11 cellular contexts compared by ENCODE assay signal in genomic region chr2:120765911-120766757, GRCh38. TPM values are rescaled to one million over a fixed set of nuclear protein-coding genes. Genes with fewer than 3 reads are reported as not detected.
A peak's percentile ranks its signal among the peaks of the same experiment; 100 is the strongest.
DNase-seq lines count a peak whose midpoint lies in the region; ATAC-seq, FAIRE-seq and TF ChIP-seq lines count a peak whose summit lies in the region.
"Had no signal": no experiment of that assay in that cellular context is flagged by ENCODE, and none has a peak within 500 bp of the region (broad histone marks: within the 10 kb centered on the region; RNA-seq: fewer than 3 reads in every experiment).

No MANE protein-coding gene starts in this region.

- DNase-seq in COLO829 (ENCODE audit: low spot score), result peak; percentile 66
- DNase-seq in amniotic epithelial cell (ENCODE audit: low read depth), result peak; percentile 99
- DNase-seq in heart right ventricle, result peak; percentile 85 to 89
- DNase-seq in psoas muscle, result peak; percentile 84 to 92
- DNase-seq in stimulated activated effector memory CD8-positive, alpha-beta T cell treated with anti-CD3 and anti-CD28 coated beads, Interleukin-12 subunit alpha, Interleukin-12 subunit beta, amount 100 ng/mL, for 72 hours (ENCODE audit: low spot score in 2 of 2), result no peak
- no peak for DNase-seq in RCC 7860 (ENCODE audit: low spot score)
- no peak for DNase-seq in T-helper 2 cell
- no peak for DNase-seq in NCI-H524 (lab: John Stamatoyannopoulos, UW)
- DNase-seq: activated CD4-positive, alpha-beta T cell treated with anti-CD3 and anti-CD28 coated beads for 48 hours; NCI-H82 had no signal

- no peak overlapping the region for H3K4me3 Mint-ChIP-seq in stimulated activated effector memory CD8-positive, alpha-beta T cell treated with anti-CD3 and anti-CD28 coated beads, Interleukin-12 subunit alpha, Interleukin-12 subunit beta, amount 100 ng/mL, for 72 hours

- H3K27me3 ChIP-seq in heart right ventricle (peaks cover 0 to 5% (median 2%) of the 10 kb centered on the region in 7 donors), psoas muscle (ENCODE audit: insufficient read depth in 3 of 3, low read length in 2 of 3) (no peaks in the 10 kb centered on the region)

- WGBS in heart right ventricle, 2 donors, result 45 to 59% methylated on average over 22 of the region's 22 CpGs
- 32 to 50% (median 38%) methylated on average over 22 of the region's 22 CpGs for WGBS in psoas muscle, 3 donors

- H3K27ac ChIP-seq in heart right ventricle (peak overlapping the region; percentile 37 to 89 (median 80)), psoas muscle (peak overlapping the region; percentile 48)

- H3K4me1 ChIP-seq in heart right ventricle (peaks cover 9 to 53% (median 21%) of the 10 kb centered on the region in 9 donors), psoas muscle (no peaks in the 10 kb centered on the region)

- H3K9me3 Mint-ChIP-seq in stimulated activated effector memory CD8-positive, alpha-beta T cell treated with anti-CD3 and anti-CD28 coated beads, Interleukin-12 subunit alpha, Interleukin-12 subunit beta, amount 100 ng/mL, for 72 hours, result no peaks in the 10 kb centered on the region

- no peak overlapping the region for H3K27ac Mint-ChIP-seq in stimulated activated effector memory CD8-positive, alpha-beta T cell treated with anti-CD3 and anti-CD28 coated beads, Interleukin-12 subunit alpha, Interleukin-12 subunit beta, amount 100 ng/mL, for 72 hours
- H3K27ac Mint-ChIP-seq: progenitor cell of endocrine pancreas had no signal

- ATAC-seq in heart right ventricle (peak; percentile 79 to 91 (median 86)), psoas muscle (peak; percentile 52 to 81 (median 68))
- no peak for ATAC-seq in stimulated activated effector memory CD8-positive, alpha-beta T cell treated with anti-CD3 and anti-CD28 coated beads, Interleukin-12 subunit alpha, Interleukin-12 subunit beta, amount 100 ng/mL, for 72 hours

- H3K4me1 Mint-ChIP-seq in stimulated activated effector memory CD8-positive, alpha-beta T cell treated with anti-CD3 and anti-CD28 coated beads, Interleukin-12 subunit alpha, Interleukin-12 subunit beta, amount 100 ng/mL, for 72 hours, result no peaks in the 10 kb centered on the region

- intact Hi-C loops in heart right ventricle (cut with DNase I) (no loop called here), psoas muscle (cut with DNase I) (loop anchor here in 1 of 2 donors (1.0 kb wide), 1 partner anchor 8 kb away; no protein-coding TSS in a partner anchor)

- no peak for TF ChIP-seq CTCF in heart right ventricle (IDR thresholded peaks at IDR 0.05)
- no peak for TF ChIP-seq CTCF in psoas muscle (IDR thresholded peaks at IDR 0.05)

- H3K36me3 Mint-ChIP-seq in stimulated activated effector memory CD8-positive, alpha-beta T cell treated with anti-CD3 and anti-CD28 coated beads, Interleukin-12 subunit alpha, Interleukin-12 subunit beta, amount 100 ng/mL, for 72 hours, result no peaks in the 10 kb centered on the region

- H3K36me3 ChIP-seq in heart right ventricle (no peaks in the 10 kb centered on the region), psoas muscle (ENCODE audit: insufficient read depth in 1 of 2, low read depth in 1 of 2) (no peaks in the 10 kb centered on the region)

- no peak for FAIRE-seq in RCC 7860 (lab: Jason Lieb, UNC)

- H3K9me3 ChIP-seq in heart right ventricle (no peaks in the 10 kb centered on the region), psoas muscle (no peaks in the 10 kb centered on the region)

- H3K4me3 ChIP-seq in heart right ventricle (no peak overlapping the region), psoas muscle (no peak overlapping the region)

RNA-seq across cellular contexts. Expression of gene GLI2, which starts 30.5 kb away (rescaled TPM):
- total RNA-seq in heart right ventricle (1 to 10 TPM in 8 of 10 donors, under 1 TPM in 2; 0.39 to 1.7 (median 1.0) TPM), psoas muscle (1 to 10 TPM in 1 of 4 donors, under 1 TPM in 3; 0.66 to 2.4 (median 0.76) TPM)
- polyA plus RNA-seq in heart right ventricle (under 1 TPM; 0.37 to 0.80 TPM), psoas muscle (under 1 TPM; 0.20 to 0.24 (median 0.22) TPM)

Comparison
In these comparisons a context has a peak if more than half of its experiments do, and no peak if none do; other contexts are left out.
1. DNase-seq: peak in COLO829 (single experiment), amniotic epithelial cell (single experiment), heart right ventricle (2 of 2) and psoas muscle (2 of 2); none in stimulated activated effector memory CD8-positive, alpha-beta T cell treated with anti-CD3 and anti-CD28 coated beads, Interleukin-12 subunit alpha, Interleukin-12 subunit beta, amount 100 ng/mL, for 72 hours (0 of 2), RCC 7860 (single experiment), T-helper 2 cell (0 of 5) and NCI-H524 (0 of 2).